Comparison of ENCODE assay signal across 8 cellular contexts in the genomic region with DNA sequence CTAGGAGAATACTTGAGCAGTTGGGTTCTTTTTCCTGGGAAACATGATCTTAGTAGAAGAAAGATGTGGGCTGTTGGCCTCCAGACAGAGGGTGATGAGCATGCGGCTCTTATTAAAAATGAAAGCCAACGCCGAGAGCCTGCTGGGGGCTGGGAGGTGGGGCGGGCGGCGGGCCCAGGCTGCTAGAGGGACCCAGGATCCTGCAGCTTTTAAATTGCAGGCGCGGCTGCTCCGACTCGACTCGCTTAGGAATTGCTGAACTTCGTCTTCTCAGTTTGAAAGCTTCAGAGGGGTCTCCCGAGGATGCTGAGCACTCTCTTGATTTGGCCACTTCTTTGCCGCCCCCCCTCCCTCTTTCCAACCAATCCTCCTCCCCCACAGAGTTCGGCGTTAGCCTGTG. TPM values are rescaled to one million over a fixed set of nuclear protein-coding genes. Genes with fewer than 3 reads are reported as not detected.
DNase-seq lines count a peak whose midpoint lies in the region; ATAC-seq and TF ChIP-seq lines count a peak whose summit lies in the region.

No MANE protein-coding gene starts in this region.

- 2% methylated on average over 16 of the region's 16 CpGs for WGBS in esophagus muscularis mucosa
- WGBS in suprapubic skin = 3% methylated on average over 16 of the region's 16 CpGs

- H3K27ac ChIP-seq in esophagus muscularis mucosa (replicated peaks in 1 of 4) (peak overlapping the region; percentile 95 to 97 (median 96)), suprapubic skin (peak overlapping the region; percentile 96)
- H3K27ac ChIP-seq in naive thymus-derived CD4-positive, alpha-beta T cell (ENCODE audit: low read depth, low read length) = peak overlapping the region; percentile 72

- TF ChIP-seq CTCF in esophagus muscularis mucosa (IDR thresholded peaks at IDR 0.05) (no peak), suprapubic skin (IDR thresholded peaks at IDR 0.05) (no peak)

- TF ChIP-seq EP300 in esophagus muscularis mucosa (IDR thresholded peaks at IDR 0.05) = no peak
- TF ChIP-seq EP300 in suprapubic skin (IDR thresholded peaks at IDR 0.05) = no peak

- DNase-seq in DMS 273 (lab: John Stamatoyannopoulos, UW; ENCODE audit: unreplicated experiment) (peak; percentile 80), Kasumi-1 (lab: John Stamatoyannopoulos, UW) (peak; percentile 43 to 45), esophagus muscularis mucosa (ENCODE audit: extremely low spot score) (no peak), suprapubic skin (ENCODE audit: low spot score in 2 of 2) (no peak)
- DNase-seq in activated CD8-positive, alpha-beta T cell treated with anti-CD3 and anti-CD28 coated beads, Interleukin-2, amount 10 ng/mL, durations not matched to agents 7 days and 5 days = peak; percentile 60
- peak in 5 of 9 donors; percentile 17 to 44 (median 31) for DNase-seq in naive thymus-derived CD4-positive, alpha-beta T cell

- POLR2A ChIA-PET in activated CD8-positive, alpha-beta T cell treated with anti-CD3 and anti-CD28 coated beads, Interleukin-2, amount 10 ng/mL, durations not matched to agents 7 days and 5 days (lab: Charles Lee) = no interaction called here
- POLR2A ChIA-PET in naive thymus-derived CD4-positive, alpha-beta T cell (lab: Charles Lee) = interaction anchor here (0.7 to 1.8 kb wide), 4 partner anchors 20 to 55 kb away, joined by 3 to 9 read pairs (median 6); no protein-coding TSS in a partner anchor

- H3K4me3 Mint-ChIP-seq in activated CD8-positive, alpha-beta T cell treated with anti-CD3 and anti-CD28 coated beads, Interleukin-2, amount 10 ng/mL, durations not matched to agents 7 days and 5 days = peak overlapping the region; percentile 81
- H3K4me3 Mint-ChIP-seq in naive thymus-derived CD4-positive, alpha-beta T cell = peak overlapping the region; percentile 79 to 89 (median 85)

- H3K9me3 ChIP-seq in esophagus muscularis mucosa (no peaks in the 10 kb centered on the region), suprapubic skin (no peaks in the 10 kb centered on the region)
- H3K9me3 ChIP-seq in naive thymus-derived CD4-positive, alpha-beta T cell (ENCODE audit: control insufficient read depth in 2 of 3, low read length in 3 of 3) = no peaks in the 10 kb centered on the region

- intact Hi-C loops in esophagus muscularis mucosa (cut with DNase I) = loop anchor here (5.0 kb wide), 1 partner anchor 71 kb away; no protein-coding TSS in a partner anchor
- intact Hi-C loops in naive thymus-derived CD4-positive, alpha-beta T cell (cut with micrococcal nuclease) = loop anchor here (1.0 to 10.0 kb wide), 9 partner anchors 29 to 1059 kb away; a partner anchor contains a TSS

- no peaks in the 10 kb centered on the region for H3K27me3 ChIP-seq in esophagus muscularis mucosa
- H3K27me3 ChIP-seq in naive thymus-derived CD4-positive, alpha-beta T cell (ENCODE audit: control insufficient read depth in 2 of 2, insufficient read depth in 2 of 2, low read length in 2 of 2) = no peaks in the 10 kb centered on the region
- no peaks in the 10 kb centered on the region for H3K27me3 ChIP-seq in suprapubic skin

- peak overlapping the region; percentile 86 for H3K27ac Mint-ChIP-seq in activated CD8-positive, alpha-beta T cell treated with anti-CD3 and anti-CD28 coated beads, Interleukin-2, amount 10 ng/mL, durations not matched to agents 7 days and 5 days
- H3K27ac Mint-ChIP-seq in naive thymus-derived CD4-positive, alpha-beta T cell = peak overlapping the region; percentile 77 to 91 (median 89)

- no peaks in the 10 kb centered on the region for H3K27me3 Mint-ChIP-seq in activated CD8-positive, alpha-beta T cell treated with anti-CD3 and anti-CD28 coated beads, Interleukin-2, amount 10 ng/mL, durations not matched to agents 7 days and 5 days (ENCODE audit: low read depth)
- H3K27me3 Mint-ChIP-seq in naive thymus-derived CD4-positive, alpha-beta T cell = peaks cover 0 to 1% (median 0%) of the 10 kb centered on the region in 5 donors

- peaks cover 50% of the 10 kb centered on the region for H3K4me1 Mint-ChIP-seq in activated CD8-positive, alpha-beta T cell treated with anti-CD3 and anti-CD28 coated beads, Interleukin-2, amount 10 ng/mL, durations not matched to agents 7 days and 5 days (ENCODE audit: low read depth)
- H3K4me1 Mint-ChIP-seq in naive thymus-derived CD4-positive, alpha-beta T cell = peaks cover 28 to 50% (median 41%) of the 10 kb centered on the region in 7 donors

- H3K4me1 ChIP-seq in esophagus muscularis mucosa (peaks cover 27 to 47% (median 43%) of the 10 kb centered on the region in 4 donors), suprapubic skin (peaks cover 38% of the 10 kb centered on the region)
- peaks cover 18 to 21% of the 10 kb centered on the region in 2 donors for H3K4me1 ChIP-seq in naive thymus-derived CD4-positive, alpha-beta T cell (ENCODE audit: control insufficient read depth in 2 of 2, insufficient read depth in 2 of 2, low read length in 2 of 2)

- H3K9me3 Mint-ChIP-seq in activated CD8-positive, alpha-beta T cell treated with anti-CD3 and anti-CD28 coated beads, Interleukin-2, amount 10 ng/mL, durations not matched to agents 7 days and 5 days (ENCODE audit: insufficient read depth) = no peaks in the 10 kb centered on the region
- no peaks in the 10 kb centered on the region for H3K9me3 Mint-ChIP-seq in naive thymus-derived CD4-positive, alpha-beta T cell

- peaks cover 34% of the 10 kb centered on the region for H3K36me3 Mint-ChIP-seq in activated CD8-positive, alpha-beta T cell treated with anti-CD3 and anti-CD28 coated beads, Interleukin-2, amount 10 ng/mL, durations not matched to agents 7 days and 5 days (ENCODE audit: low read depth)
- H3K36me3 Mint-ChIP-seq in naive thymus-derived CD4-positive, alpha-beta T cell = peaks cover 0 to 16% (median 5%) of the 10 kb centered on the region in 5 donors

- peak; percentile 44 for ATAC-seq in activated CD8-positive, alpha-beta T cell treated with anti-CD3 and anti-CD28 coated beads, Interleukin-2, amount 10 ng/mL, durations not matched to agents 7 days and 5 days
- peak; percentile 42 for ATAC-seq in naive thymus-derived CD4-positive, alpha-beta T cell
- ATAC-seq in HG03175 (IDR thresholded peaks at IDR 0.05; ENCODE audit: unreplicated experiment) (no peak), GM18867 (IDR thresholded peaks at IDR 0.05; ENCODE audit: unreplicated experiment) (no peak)

- H3K4me3 ChIP-seq in esophagus muscularis mucosa (peak overlapping the region; percentile 92 to 97 (median 96)), suprapubic skin (peak overlapping the region; percentile 82)
- peak overlapping the region; percentile 62 for H3K4me3 ChIP-seq in naive thymus-derived CD4-positive, alpha-beta T cell (ENCODE audit: low read length)

- CTCF ChIA-PET in activated CD8-positive, alpha-beta T cell treated with anti-CD3 and anti-CD28 coated beads, Interleukin-2, amount 10 ng/mL, durations not matched to agents 7 days and 5 days (lab: Charles Lee) = interaction anchor here (0.6 to 1.5 kb wide), 2 partner anchors 39 to 109 kb away, joined by 3 to 5 read pairs; no protein-coding TSS in a partner anchor
- CTCF ChIA-PET in naive thymus-derived CD4-positive, alpha-beta T cell (lab: Charles Lee) = interaction anchor here (0.5 to 1.3 kb wide), 3 partner anchors 17 to 73 kb away, joined by 3 to 4 read pairs (median 3); no protein-coding TSS in a partner anchor

- H3K36me3 ChIP-seq in esophagus muscularis mucosa = peaks cover 0 to 4% (median 0%) of the 10 kb centered on the region in 4 donors
- H3K36me3 ChIP-seq in naive thymus-derived CD4-positive, alpha-beta T cell (ENCODE audit: control insufficient read depth in 2 of 3, insufficient read depth in 3 of 3, low read length in 3 of 3) = peaks cover 0 to 17% (median 0%) of the 10 kb centered on the region in 3 experiments
- H3K36me3 ChIP-seq in suprapubic skin = no peaks in the 10 kb centered on the region

- TF ChIP-seq POLR2A in esophagus muscularis mucosa (IDR thresholded peaks at IDR 0.05; ENCODE audit: low read depth) = no peak
- no peak for TF ChIP-seq POLR2A in suprapubic skin (IDR thresholded peaks at IDR 0.05)

RNA-seq across cellular contexts. Expression of a gene that starts 1.2 kb away (rescaled TPM):
- total RNA-seq in activated CD8-positive, alpha-beta T cell treated with anti-CD3 and anti-CD28 coated beads, Interleukin-2, amount 10 ng/mL, durations not matched to agents 7 days and 5 days = 10 to 100 TPM; 70.4 to 72.5 TPM
- 10 to 100 TPM; 28.0 to 36.5 (median 32.2) TPM for total RNA-seq in esophagus muscularis mucosa
- 100 to 1,000 TPM in 1 of 5 experiments, 10 to 100 TPM in 4; 58.4 to 121 (median 69.0) TPM for total RNA-seq in naive thymus-derived CD4-positive, alpha-beta T cell
- 10 to 100 TPM; 11.4 to 16.1 TPM for polyA plus RNA-seq in naive thymus-derived CD4-positive, alpha-beta T cell
- total RNA-seq in suprapubic skin = 10 to 100 TPM; 61.0 to 77.9 (median 69.4) TPM

Comparison
In these comparisons a context has a peak if more than half of its experiments do, and no peak if none do; other contexts are left out.
1. DNase-seq: peak in DMS 273 (single experiment), Kasumi-1 (2 of 2), activated CD8-positive, alpha-beta T cell treated with anti-CD3 and anti-CD28 coated beads, Interleukin-2, amount 10 ng/mL, durations not matched to agents 7 days and 5 days (single experiment) and naive thymus-derived CD4-positive, alpha-beta T cell (5 of 9); none in esophagus muscularis mucosa (single experiment) and suprapubic skin (0 of 2).
2. ATAC-seq: peak in activated CD8-positive, alpha-beta T cell treated with anti-CD3 and anti-CD28 coated beads, Interleukin-2, amount 10 ng/mL, durations not matched to agents 7 days and 5 days (single experiment) and naive thymus-derived CD4-positive, alpha-beta T cell (single experiment); none in HG03175 (single experiment) and GM18867 (single experiment).
3. Peak in every context shown above with its lines, with median percentiles within 50 percentile points of each other: H3K27ac ChIP-seq and H3K4me3 ChIP-seq.